In the genomic region with DNA sequence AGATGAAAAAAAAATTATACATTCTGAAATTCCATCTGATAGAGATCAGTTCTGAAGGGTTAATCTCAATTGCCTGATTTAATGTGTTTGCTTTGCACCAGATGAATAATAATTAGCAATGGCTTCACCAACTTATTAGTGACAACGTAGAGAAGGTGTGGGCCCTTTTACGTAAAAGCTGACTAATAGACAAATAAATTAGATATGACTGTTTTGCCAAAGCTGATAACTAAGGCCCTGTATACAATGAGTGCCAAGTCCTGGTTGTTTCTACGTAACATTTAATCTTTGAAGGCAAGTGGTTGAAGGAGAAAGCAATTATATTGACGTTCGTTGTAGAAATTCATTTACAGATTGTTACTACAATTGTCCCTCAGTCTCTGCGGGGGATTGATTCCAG, we compare ENCODE assay signal across 27 cellular contexts.
"Had no signal": no experiment of that assay in that cellular context is flagged by ENCODE, and none has a peak within 500 bp of the region (broad histone marks: within the 10 kb centered on the region; RNA-seq: fewer than 3 reads in every experiment).

No MANE protein-coding gene starts in this region.

- H3K36me3 Mint-ChIP-seq: activated CD4-positive, alpha-beta memory T cell treated with anti-CD3 and anti-CD28 coated beads for 36 hours had no signal

- H3K4me3 ChIP-seq: SJCRH30 had no signal

- H3K36me3 ChIP-seq: SJCRH30 had no signal

- DNase-seq: activated CD4-positive, alpha-beta memory T cell treated with anti-CD3 and anti-CD28 coated beads for 36 hours; activated CD4-positive, alpha-beta T cell treated with anti-CD3 and anti-CD28 coated beads, Interleukin-2, amount 10 ng/mL, durations not matched to agents 7 days and 5 days; activated CD4-positive, CD25-positive, alpha-beta regulatory T cell; activated CD8-positive, alpha-beta memory T cell treated with anti-CD3 and anti-CD28 coated beads for 24 hours; activated gamma-delta T cell; activated naive CD4-positive, alpha-beta T cell treated with anti-CD3 and anti-CD28 coated beads for 36 hours; activated T-cell treated with anti-CD3 and anti-CD28 coated beads, Interleukin-2, amount 50 U/mL, for 48 hours; anterior cingulate cortex; NCI-H1048; NCI-H1694 treated with DMSO at 0.1 percent for 48 hours; NCI-H2029 treated with DMSO at 0.1 percent for 48 hours; NCI-H345; NCI-H510A; NCI-H526 treated with DMSO at 0.1 percent for 48 hours; NCI-H82; NK-92 treated with Interleukin-12 subunit alpha and Interleukin-12 subunit beta, amount 100 ng/mL, for 24 hours; OCI-M1; Right ventricle myocardium superior; SJCRH30; SK-N-SH; T-helper 1 cell had no signal

- H3K9me3 ChIP-seq: SJCRH30, SK-N-SH had no signal

- H3K27ac ChIP-seq: RWPE1, SJCRH30, VCaP had no signal

- H3K4me3 Mint-ChIP-seq: activated CD4-positive, alpha-beta memory T cell treated with anti-CD3 and anti-CD28 coated beads for 36 hours; activated CD4-positive, alpha-beta T cell treated with anti-CD3 and anti-CD28 coated beads, Interleukin-2, amount 10 ng/mL, durations not matched to agents 7 days and 5 days; activated naive CD4-positive, alpha-beta T cell treated with anti-CD3 and anti-CD28 coated beads for 36 hours; activated naive CD8-positive, alpha-beta T cell; IgD-negative memory B cell had no signal

- H3K27me3 ChIP-seq: SJCRH30 had no signal

- ATAC-seq: activated T-helper 17 cell treated with anti-CD3 and anti-CD28 coated beads, Interleukin-2, amount 50 U/mL, for 72 hours; Panc1 had no signal

- H3K27ac Mint-ChIP-seq: activated CD4-positive, alpha-beta memory T cell treated with anti-CD3 and anti-CD28 coated beads for 36 hours; activated CD4-positive, alpha-beta T cell treated with anti-CD3 and anti-CD28 coated beads, Interleukin-2, amount 10 ng/mL, durations not matched to agents 7 days and 5 days; activated naive CD4-positive, alpha-beta T cell treated with anti-CD3 and anti-CD28 coated beads for 36 hours; activated T-helper 17 cell treated with anti-CD3 and anti-CD28 coated beads, Interleukin-2, amount 50 U/mL, for 72 hours; IgD-negative memory B cell had no signal

- H3K9me3 Mint-ChIP-seq: activated CD4-positive, alpha-beta memory T cell treated with anti-CD3 and anti-CD28 coated beads for 36 hours; activated CD4-positive, alpha-beta T cell treated with anti-CD3 and anti-CD28 coated beads, Interleukin-2, amount 10 ng/mL, durations not matched to agents 7 days and 5 days; activated naive CD4-positive, alpha-beta T cell treated with anti-CD3 and anti-CD28 coated beads for 36 hours; activated T-helper 17 cell treated with anti-CD3 and anti-CD28 coated beads, Interleukin-2, amount 50 U/mL, for 72 hours; IgD-negative memory B cell had no signal

- H3K4me1 ChIP-seq: SJCRH30 had no signal

- H3K27me3 Mint-ChIP-seq: activated CD4-positive, alpha-beta memory T cell treated with anti-CD3 and anti-CD28 coated beads for 36 hours; activated naive CD8-positive, alpha-beta T cell; activated T-helper 17 cell treated with anti-CD3 and anti-CD28 coated beads, Interleukin-2, amount 50 U/mL, for 72 hours had no signal
